In genomic region chr19:49676690-49677231, GRCh38 we compare ENCODE assay signal across 1 cellular context.
TF ChIP-seq lines count a peak whose summit lies in the region.

No MANE protein-coding gene starts in this region.

TF ChIP-seq in HepG2, 621 proteins besides CTCF, POLR2A, EP300 and RAD21 (continues in another document):
- TF ChIP-seq USF2 (IDR thresholded peaks at IDR 0.05; ENCODE audit: low read depth, low read length), result 0 out of 2 replicates have a peak, but pooled peaks have one; percentile 0
- TF ChIP-seq USF2 (CRISPR knock-in tag; IDR thresholded peaks at IDR 0.05; ENCODE audit: borderline replicate concordance), result peak; percentile 11; the same call in 1 of the 2 replicates
- peak; percentile 18 for TF ChIP-seq XRCC5 (optimal IDR thresholded peaks at IDR 0.05; ENCODE audit: low read length)
- TF ChIP-seq THRA (CRISPR knock-in tag; IDR thresholded peaks at IDR 0.05; ENCODE audit: borderline replicate concordance), result no peak
- no peak for TF ChIP-seq MEIS2 (CRISPR knock-in tag; IDR thresholded peaks at IDR 0.05)
- peak; percentile 67 for TF ChIP-seq CHD2 (IDR thresholded peaks at IDR 0.05; ENCODE audit: low read depth, low read length)
- TF ChIP-seq THAP11 (CRISPR knock-in tag; IDR thresholded peaks at IDR 0.05), result peak; percentile 4; the same call in 1 of the 2 replicates
- TF ChIP-seq ZNF230 (CRISPR knock-in tag; IDR thresholded peaks at IDR 0.05), result peak; percentile 36; the same call in 1 of the 2 replicates
- TF ChIP-seq NCOR1 (IDR thresholded peaks at IDR 0.05; ENCODE audit: borderline replicate concordance, low read length), result peak; percentile 57; the same call in 1 of the 2 replicates
- no peak for TF ChIP-seq ZIK1 (CRISPR knock-in tag; IDR thresholded peaks at IDR 0.05; ENCODE audit: borderline replicate concordance, low read depth)
- no peak for TF ChIP-seq ZBTB37 (CRISPR knock-in tag; IDR thresholded peaks at IDR 0.05)
- peak; percentile 97 for TF ChIP-seq SP2 (CRISPR knock-in tag; IDR thresholded peaks at IDR 0.05)
- TF ChIP-seq ZNF510 (CRISPR knock-in tag; IDR thresholded peaks at IDR 0.05; ENCODE audit: low read depth), result no peak
- no peak for TF ChIP-seq RORA (CRISPR knock-in tag; IDR thresholded peaks at IDR 0.05)
- TF ChIP-seq SP5 (CRISPR knock-in tag; IDR thresholded peaks at IDR 0.05; ENCODE audit: borderline replicate concordance, low read depth), result peak; percentile 19; the same call in 1 of the 2 replicates
- no peak for TF ChIP-seq ONECUT2 (CRISPR knock-in tag; IDR thresholded peaks at IDR 0.05)
- no peak; the same call in 1 of the 2 replicates for TF ChIP-seq PPARG (CRISPR knock-in tag; conservative IDR thresholded peaks at IDR 0.05)
- no peak for TF ChIP-seq EZH2 (conservative IDR thresholded peaks at IDR 0.05; ENCODE audit: low read depth, low read length)
- peak; percentile 64 for TF ChIP-seq TBX2 (CRISPR knock-in tag; IDR thresholded peaks at IDR 0.05; ENCODE audit: borderline replicate concordance)
- peak; percentile 11; the same call in 1 of the 2 replicates for TF ChIP-seq MYPOP (CRISPR knock-in tag; IDR thresholded peaks at IDR 0.05)
- peak; percentile 98 for TF ChIP-seq SP4 (CRISPR knock-in tag; IDR thresholded peaks at IDR 0.05)
- 0 out of 2 replicates have a peak, but pooled peaks have one; percentile 1 for TF ChIP-seq BORCS8-MEF2B (CRISPR knock-in tag; IDR thresholded peaks at IDR 0.05)
- no peak for TF ChIP-seq SNAPC2 (CRISPR knock-in tag; IDR thresholded peaks at IDR 0.05)
- TF ChIP-seq MED1 (CRISPR knock-in tag; IDR thresholded peaks at IDR 0.05), result 0 out of 2 replicates have a peak, but pooled peaks have one; percentile 3
- TF ChIP-seq KLF13 (CRISPR knock-in tag; IDR thresholded peaks at IDR 0.05), result no peak
- no peak for TF ChIP-seq ZFP91 (CRISPR knock-in tag; IDR thresholded peaks at IDR 0.05; ENCODE audit: borderline replicate concordance)
- no peak; the same call in 1 of the 2 replicates for TF ChIP-seq GABPA (IDR thresholded peaks at IDR 0.05; ENCODE audit: low read depth, low read length)
- TF ChIP-seq GABPA (CRISPR knock-in tag; IDR thresholded peaks at IDR 0.05; ENCODE audit: low read depth), result peak; percentile 60
- no peak for TF ChIP-seq MTA3 (CRISPR knock-in tag; IDR thresholded peaks at IDR 0.05)
- no peak for TF ChIP-seq LCORL (IDR thresholded peaks at IDR 0.05)
- 0 out of 2 replicates have a peak, but pooled peaks have one; percentile 43 for TF ChIP-seq LCORL (CRISPR knock-in tag; IDR thresholded peaks at IDR 0.05)
- peak; percentile 29; the same call in 1 of the 2 replicates for TF ChIP-seq PCBP1 (IDR thresholded peaks at IDR 0.05; ENCODE audit: borderline replicate concordance, low read depth, low read length)
- peak; percentile 95 for TF ChIP-seq PBX2 (CRISPR knock-in tag; IDR thresholded peaks at IDR 0.05)
- no peak for TF ChIP-seq ZNF136 (CRISPR knock-in tag; IDR thresholded peaks at IDR 0.05; ENCODE audit: low read depth)
- TF ChIP-seq NFYC (CRISPR knock-in tag; IDR thresholded peaks at IDR 0.05), result peak; percentile 86
- no peak for TF ChIP-seq ZNF83 (CRISPR knock-in tag; IDR thresholded peaks at IDR 0.05; ENCODE audit: borderline replicate concordance)
- peak; percentile 91 for TF ChIP-seq NFYB (CRISPR knock-in tag; IDR thresholded peaks at IDR 0.05)
- TF ChIP-seq TARDBP (CRISPR knock-in tag; IDR thresholded peaks at IDR 0.05), result peak; percentile 9; the same call in 1 of the 2 replicates
- TF ChIP-seq MAFK (conservative IDR thresholded peaks at IDR 0.05 in 1 of 2, IDR thresholded peaks at IDR 0.05 in 1 of 2; ENCODE audit: low read length in 2 of 2), result 0 out of 4 replicates have a peak, but pooled peaks of 1 of the 2 experiments have one; percentile 11
- no peak for TF ChIP-seq PHF8 (CRISPR knock-in tag; IDR thresholded peaks at IDR 0.05)
- no peak for TF ChIP-seq SALL1 (CRISPR knock-in tag; IDR thresholded peaks at IDR 0.05)
- peak; percentile 93 for TF ChIP-seq NR2C2 (CRISPR knock-in tag; IDR thresholded peaks at IDR 0.05; ENCODE audit: borderline replicate concordance)
- peak; percentile 98 for TF ChIP-seq DRAP1 (CRISPR knock-in tag; IDR thresholded peaks at IDR 0.05)
- 0 out of 2 replicates have a peak, but pooled peaks have one; percentile 13 for TF ChIP-seq TOPORS (CRISPR knock-in tag; IDR thresholded peaks at IDR 0.05)
- TF ChIP-seq CEBPB (IDR thresholded peaks at IDR 0.05; ENCODE audit: borderline replicate concordance, low read depth, low read length), result peak; percentile 70; the same call in 1 of the 2 replicates
- peak; percentile 12; the same call in 1 of the 2 replicates for TF ChIP-seq TBX3 (IDR thresholded peaks at IDR 0.05; ENCODE audit: borderline replicate concordance)
- no peak for TF ChIP-seq SIX4 (CRISPR knock-in tag; IDR thresholded peaks at IDR 0.05)
- peak; percentile 77 for TF ChIP-seq ZMYM4 (CRISPR knock-in tag; IDR thresholded peaks at IDR 0.05)
- TF ChIP-seq MEIS1 (CRISPR knock-in tag; IDR thresholded peaks at IDR 0.05; ENCODE audit: borderline replicate concordance), result peak; percentile 51; the same call in 1 of the 2 replicates
- no peak for TF ChIP-seq RBFOX2 (IDR thresholded peaks at IDR 0.05; ENCODE audit: low read depth, low read length)
- peak; percentile 87 for TF ChIP-seq CEBPZ (IDR thresholded peaks at IDR 0.05; ENCODE audit: low read length)
- no peak for TF ChIP-seq FUBP1 (CRISPR knock-in tag; IDR thresholded peaks at IDR 0.05; ENCODE audit: borderline replicate concordance)
- TF ChIP-seq CEBPG (CRISPR knock-in tag; IDR thresholded peaks at IDR 0.05), result no peak; the same call in 1 of the 2 replicates
- TF ChIP-seq WIZ (CRISPR knock-in tag; IDR thresholded peaks at IDR 0.05), result no peak
- TF ChIP-seq HNRNPLL (IDR thresholded peaks at IDR 0.05; ENCODE audit: low read depth, low read length, poor library complexity, severe bottlenecking), result peak; percentile 69
- no peak for TF ChIP-seq CAMTA2 (CRISPR knock-in tag; IDR thresholded peaks at IDR 0.05; ENCODE audit: borderline replicate concordance)
